Comparison of ENCODE assay signal across 6 cellular contexts in the genomic region with DNA sequence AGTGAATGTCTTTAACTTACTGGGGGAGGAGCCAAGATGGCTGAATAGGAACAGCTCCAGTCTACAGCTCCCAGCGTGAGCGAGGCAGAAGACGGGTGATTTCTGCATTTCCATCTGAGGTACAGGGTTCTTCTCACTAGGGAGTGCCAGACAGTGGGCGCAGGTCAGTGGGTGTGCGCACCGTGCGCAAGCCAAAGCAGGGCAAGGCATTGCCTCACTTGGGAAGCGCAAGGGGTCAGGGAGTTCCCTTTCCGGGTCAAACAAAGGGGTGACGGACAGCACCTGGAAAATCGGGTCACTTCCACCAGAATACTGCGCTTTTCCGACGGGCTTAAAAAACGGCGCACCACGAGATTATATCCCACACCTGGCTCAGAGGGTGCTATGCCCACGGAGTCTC.
A peak's percentile ranks its signal among the peaks of the same experiment; 100 is the strongest.
DNase-seq lines count a peak whose midpoint lies in the region; ATAC-seq, FAIRE-seq and TF ChIP-seq lines count a peak whose summit lies in the region.
"Not testable (repeated sequence)": the region's sequence is repeated elsewhere in the genome, so short reads cannot be mapped to it uniquely, and the experiment has no call there.

No MANE protein-coding gene starts in this region.

- not testable (repeated sequence) for H3K27me3 ChIP-seq in H7 (ENCODE audit: control insufficient read depth, insufficient read depth, low read length); HUES6 (ENCODE audit: control insufficient read depth, insufficient read depth, low read length); K562 (ENCODE audit: control insufficient read depth in 2 of 2, insufficient read depth in 2 of 2, low read length in 2 of 2); neural progenitor cell

- H3K4me2 ChIP-seq in K562 (ENCODE audit: insufficient read depth, low read length); neural progenitor cell: not testable (repeated sequence)

- H3K4me3 Mint-ChIP-seq in mesothelial cell of epicardium = peak overlapping the region; percentile 24
- H3K4me3 Mint-ChIP-seq in neural progenitor cell = not testable (repeated sequence)

- H3K9me1 ChIP-seq in K562 (ENCODE audit: control insufficient read depth, insufficient read depth, low read length) = not testable (repeated sequence)

- ATAC-seq in K562 = not testable (repeated sequence)

- not testable (repeated sequence) for H3K79me2 ChIP-seq in K562 (ENCODE audit: control insufficient read depth, insufficient read depth, low read length); neural progenitor cell (ENCODE audit: low read depth)

- not testable (repeated sequence) for H2AFZ ChIP-seq in K562 (ENCODE audit: low read depth, low read length)
- peak overlapping the region; percentile 37 for H2AFZ ChIP-seq in neural progenitor cell (replicated peaks)

- TF ChIP-seq CTCF in K562 (IDR thresholded peaks at IDR 0.05 in 2 of 3, conservative IDR thresholded peaks at IDR 0.05 in 1 of 3; ENCODE audit: insufficient read depth in 2 of 3, low read depth in 1 of 3, low read length in 3 of 3); mesothelial cell of epicardium (IDR thresholded peaks at IDR 0.05; ENCODE audit: unreplicated experiment); neural progenitor cell (IDR thresholded peaks at IDR 0.05): not testable (repeated sequence)

- POLR2A ChIA-PET in K562 (lab: Yijun Ruan, JAX) = not testable (repeated sequence)

- not testable (repeated sequence) for H3F3A ChIP-seq in neural progenitor cell (ENCODE audit: low read depth)

- not testable (repeated sequence) for H3K9me3 Mint-ChIP-seq in mesothelial cell of epicardium, neural progenitor cell

- FAIRE-seq in K562 (lab: Jason Lieb, UNC) = not testable (repeated sequence)

- CTCF ChIA-PET in K562 (lab: Yijun Ruan, JAX; ENCODE audit: low intra/inter-chr PET ratio) = not testable (repeated sequence)

- in situ Hi-C loops in K562 (cut with MboI) = not testable (repeated sequence)

- H3K27ac ChIP-seq in HUES6 (ENCODE audit: low read depth, low read length); K562 (ENCODE audit: extremely low read depth, low read depth, low read length); neural progenitor cell: not testable (repeated sequence)

- 5% methylated on average over 10 of the region's 18 CpGs for WGBS in K562 (ENCODE audit: insufficient coverage, low coverage, missing lambda C conversion rate)

- H3K4me1 Mint-ChIP-seq in mesothelial cell of epicardium, neural progenitor cell: not testable (repeated sequence)

- not testable (repeated sequence) for H3K4me1 ChIP-seq in HUES6 (ENCODE audit: control insufficient read depth, insufficient read depth, low read length); K562 (replicated peaks in 1 of 2; ENCODE audit: control insufficient read depth in 2 of 2, insufficient read depth in 2 of 2, low read length in 2 of 2); neural progenitor cell

- peak overlapping the region; percentile 37 for H3K9ac ChIP-seq in HUES6 (ENCODE audit: low read length)
- H3K9ac ChIP-seq in K562 (ENCODE audit: insufficient read depth in 1 of 2, low read depth in 2 of 2, low read length in 2 of 2); neural progenitor cell: not testable (repeated sequence)

- TF ChIP-seq RAD21 in K562 (CRISPR knock-in tag; conservative IDR thresholded peaks at IDR 0.05 in 1 of 2, IDR thresholded peaks at IDR 0.05 in 1 of 2) = not testable (repeated sequence)

- not testable (repeated sequence) for H4K20me1 ChIP-seq in K562 (replicated peaks; ENCODE audit: control insufficient read depth, insufficient read depth, low read length); neural progenitor cell (ENCODE audit: low read depth)

- BruUV-seq in K562 (replicated peaks; lab: Mats Ljungman, UMichigan) = not testable (repeated sequence)

- not testable (repeated sequence) for H3K27me3 Mint-ChIP-seq in mesothelial cell of epicardium (ENCODE audit: low read depth); neural progenitor cell (ENCODE audit: insufficient read depth, low read depth)

- peak overlapping the region; percentile 10; the same call in 1 of the 2 replicates for H3K4me3 ChIP-seq in H7 (ENCODE audit: insufficient read depth, low read depth, low read length)
- peak overlapping the region; percentile 43; the same call in 1 of the 2 replicates for H3K4me3 ChIP-seq in HUES6 (ENCODE audit: low read depth, low read length)
- H3K4me3 ChIP-seq in K562, neural progenitor cell: not testable (repeated sequence)

- peak; percentile 23 for DNase-seq in ELF-1 (ENCODE audit: low read depth, low spot score)
- not testable (repeated sequence) for DNase-seq in H7; K562 (ENCODE audit: extremely low read depth in 1 of 4, low spot score in 3 of 4); mesothelial cell of epicardium (ENCODE audit: low spot score in 2 of 2, unreplicated experiment in 2 of 2); neural progenitor cell (ENCODE audit: low spot score)

- H3K27ac Mint-ChIP-seq in mesothelial cell of epicardium, neural progenitor cell: not testable (repeated sequence)

- not testable (repeated sequence) for H3K9me3 ChIP-seq in HUES6 (ENCODE audit: control insufficient read depth, insufficient read depth, low read depth, low read length); K562 (replicated peaks; ENCODE audit: control insufficient read depth, insufficient read depth, low read depth, low read length); neural progenitor cell (ENCODE audit: low read depth)

- intact Hi-C loops in K562 (cut with micrococcal nuclease) = not testable (repeated sequence)

- not testable (repeated sequence) for TF ChIP-seq EP300 in K562 (IDR thresholded peaks at IDR 0.05; ENCODE audit: low read length)

- not testable (repeated sequence) for TF ChIP-seq POLR2A in K562 (conservative IDR thresholded peaks at IDR 0.05)

- H3K36me3 ChIP-seq in H7 (replicated peaks; ENCODE audit: control insufficient read depth, insufficient read depth, low read length); HUES6 (ENCODE audit: control insufficient read depth, insufficient read depth, low read length); K562 (ENCODE audit: control insufficient read depth, insufficient read depth, low read length); neural progenitor cell: not testable (repeated sequence)

- H3K36me3 Mint-ChIP-seq in mesothelial cell of epicardium, neural progenitor cell: not testable (repeated sequence)

TF ChIP-seq in K562, 482 proteins besides CTCF, POLR2A, EP300 and RAD21 (continues in another document):
- TF ChIP-seq, protein P1, sequence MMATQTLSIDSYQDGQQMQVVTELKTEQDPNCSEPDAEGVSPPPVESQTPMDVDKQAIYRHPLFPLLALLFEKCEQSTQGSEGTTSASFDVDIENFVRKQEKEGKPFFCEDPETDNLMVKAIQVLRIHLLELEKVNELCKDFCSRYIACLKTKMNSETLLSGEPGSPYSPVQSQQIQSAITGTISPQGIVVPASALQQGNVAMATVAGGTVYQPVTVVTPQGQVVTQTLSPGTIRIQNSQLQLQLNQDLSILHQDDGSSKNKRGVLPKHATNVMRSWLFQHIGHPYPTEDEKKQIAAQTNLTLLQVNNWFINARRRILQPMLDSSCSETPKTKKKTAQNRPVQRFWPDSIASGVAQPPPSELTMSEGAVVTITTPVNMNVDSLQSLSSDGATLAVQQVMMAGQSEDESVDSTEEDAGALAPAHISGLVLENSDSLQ (IDR thresholded peaks at IDR 0.05) = peak; percentile 16; the same call in 1 of the 2 replicates
